In the genomic region with DNA sequence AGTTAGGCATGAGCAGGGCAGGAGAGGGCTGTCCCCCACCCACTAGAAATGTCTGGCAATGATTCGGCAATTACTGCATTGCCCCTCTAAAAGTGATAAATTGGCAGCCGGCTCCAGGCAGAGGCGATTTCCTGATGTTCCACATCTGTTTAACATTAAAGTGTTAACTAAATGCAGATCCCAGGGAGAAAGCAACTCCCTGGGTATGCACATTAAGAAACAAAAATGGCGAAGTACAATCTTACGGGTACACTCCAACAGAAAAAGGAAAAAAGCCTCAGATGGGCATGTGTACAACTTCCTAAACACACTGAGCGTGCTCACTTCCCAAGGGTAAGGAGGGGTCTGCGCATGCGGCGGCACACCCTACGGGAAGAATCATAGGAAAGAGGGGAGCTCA, we compare ENCODE assay signal across 23 cellular contexts.
DNase-seq lines count a peak whose midpoint lies in the region; ATAC-seq and TF ChIP-seq lines count a peak whose summit lies in the region.
"Had no signal": no experiment of that assay in that cellular context is flagged by ENCODE, and none has a peak within 500 bp of the region (broad histone marks: within the 10 kb centered on the region; RNA-seq: fewer than 3 reads in every experiment).

No MANE protein-coding gene starts in this region.

- no peak overlapping the region for H4K8ac ChIP-seq in mesenchymal stem cell (ENCODE audit: low read length)

- H3K23ac ChIP-seq in mesenchymal stem cell (ENCODE audit: low read length in 2 of 2) = no peak overlapping the region

- H3K36me3 ChIP-seq in SK-N-MC (ENCODE audit: insufficient read depth, low read length) = peaks cover 4% of the 10 kb centered on the region; the same call in 1 of the 2 replicates
- no peaks in the 10 kb centered on the region for H3K36me3 ChIP-seq in mesenchymal stem cell (ENCODE audit: control insufficient read depth in 1 of 2, insufficient read depth in 2 of 2, low read depth in 1 of 2, low read length in 2 of 2)
- H3K36me3 ChIP-seq in HAP-1 (replicated peaks) = no peaks in the 10 kb centered on the region
- H3K36me3 ChIP-seq in left lung = no peaks in the 10 kb centered on the region
- H3K36me3 ChIP-seq: MG63 had no signal

- H2AFZ ChIP-seq in mesenchymal stem cell (ENCODE audit: low read depth, low read length) = no peak overlapping the region

- H4K91ac ChIP-seq in mesenchymal stem cell (ENCODE audit: low read length) = peak overlapping the region; percentile 34

- peaks cover 4% of the 10 kb centered on the region for H3K9me3 Mint-ChIP-seq in type B pancreatic cell
- no peaks in the 10 kb centered on the region for H3K9me3 Mint-ChIP-seq in osteocyte (ENCODE audit: unreplicated experiment)
- H3K9me3 Mint-ChIP-seq: CD8-positive, alpha-beta T cell; H9 had no signal

- no peak overlapping the region for H2BK5ac ChIP-seq in mesenchymal stem cell (ENCODE audit: low read depth, low read length, poor library complexity, severe bottlenecking)

- H3K4me3 ChIP-seq in SK-N-MC (peak overlapping the region; percentile 73), mesenchymal stem cell (ENCODE audit: insufficient read depth in 1 of 2, low read depth in 1 of 2, low read length in 2 of 2) (peak overlapping the region in 1 of 2 experiments; percentile 57), HAP-1 (no peak overlapping the region), left lung (no peak overlapping the region)
- H3K4me3 ChIP-seq: A549, GM12878, MG63 had no signal

- H3K27ac Mint-ChIP-seq in type B pancreatic cell = peak overlapping the region; percentile 57
- no peak overlapping the region for H3K27ac Mint-ChIP-seq in osteocyte (ENCODE audit: unreplicated experiment)
- H3K27ac Mint-ChIP-seq: B cell; CD8-positive, alpha-beta T cell had no signal

- H3K18ac ChIP-seq in mesenchymal stem cell (ENCODE audit: low read depth in 1 of 2, low read length in 2 of 2) = no peak overlapping the region

- H3K4me3 Mint-ChIP-seq in type B pancreatic cell (peak overlapping the region; percentile 39), osteocyte (ENCODE audit: unreplicated experiment) (no peak overlapping the region)
- H3K4me3 Mint-ChIP-seq: B cell; CD8-positive, alpha-beta T cell; H9 had no signal

- TF ChIP-seq CTCF in type B pancreatic cell (conservative IDR thresholded peaks at IDR 0.05) (no peak), left lung (IDR thresholded peaks at IDR 0.05) (no peak), osteocyte (IDR thresholded peaks at IDR 0.05) (no peak)

- peaks cover 26% of the 10 kb centered on the region for H3K4me1 Mint-ChIP-seq in type B pancreatic cell (ENCODE audit: unreplicated experiment)
- H3K4me1 Mint-ChIP-seq in osteocyte (ENCODE audit: unreplicated experiment) = peaks cover 11% of the 10 kb centered on the region
- H3K4me1 Mint-ChIP-seq: B cell had no signal

- H3K4me2 ChIP-seq in mesenchymal stem cell (ENCODE audit: low read length, poor library complexity, severe bottlenecking) = no peak overlapping the region
- H3K4me2 ChIP-seq: A549 had no signal

- WGBS in mesenchymal stem cell = 95% methylated on average over 10 of the region's 10 CpGs

- H3K27me3 ChIP-seq in mesenchymal stem cell (ENCODE audit: control insufficient read depth in 1 of 2, insufficient read depth in 1 of 2, low read length in 2 of 2) = no peaks in the 10 kb centered on the region
- H3K27me3 ChIP-seq in HAP-1 (ENCODE audit: low read depth) = no peaks in the 10 kb centered on the region; the same call in 1 of the 2 replicates
- no peaks in the 10 kb centered on the region for H3K27me3 ChIP-seq in left lung
- H3K27me3 ChIP-seq: MG63 had no signal

- intact Hi-C loops in left lung (cut with DNase I) = no loop called here

- H3K27ac ChIP-seq in SK-N-MC = peak overlapping the region; percentile 97
- H3K27ac ChIP-seq in mesenchymal stem cell (ENCODE audit: low read length, poor library complexity, severe bottlenecking) = no peak overlapping the region
- H3K27ac ChIP-seq in left lung = no peak overlapping the region
- H3K27ac ChIP-seq: A549, C4-2B had no signal

- H3K9ac ChIP-seq in SK-N-MC (ENCODE audit: insufficient read length) = peak overlapping the region; percentile 60
- H3K9ac ChIP-seq in mesenchymal stem cell (ENCODE audit: low read length) = no peak overlapping the region

- DNase-seq in SK-N-MC (ENCODE audit: low read depth, low spot score) (peak; percentile 63), fibroblast of gingiva (ENCODE audit: low read depth) (peak; percentile 24), mesenchymal stem cell (no peak), type B pancreatic cell (ENCODE audit: extremely low spot score, unreplicated experiment) (no peak), HAP-1 (ENCODE audit: low spot score in 2 of 2) (no peak), left lung (no peak), osteocyte (ENCODE audit: extremely low spot score, unreplicated experiment) (no peak)
- DNase-seq: Caco-2; CD8-positive, alpha-beta T cell; GDM1; H9; IMR-90; KG1; MG63; NCI-H2029; NCI-H446; NCI-H524 treated with DMSO at 0.1 percent for 48 hours; NCI-H774; SIG-M5 had no signal

- no peak overlapping the region for H2BK15ac ChIP-seq in mesenchymal stem cell (ENCODE audit: low read depth, poor library complexity, severe bottlenecking)

- H3K9me3 ChIP-seq in SK-N-MC (ENCODE audit: low read depth, low read length) (no peaks in the 10 kb centered on the region; the same call in 1 of the 2 replicates), mesenchymal stem cell (ENCODE audit: control insufficient read depth, low read length) (no peaks in the 10 kb centered on the region), HAP-1 (no peaks in the 10 kb centered on the region), left lung (no peaks in the 10 kb centered on the region)
- H3K9me3 ChIP-seq: A549, Caco-2 had no signal

- no peaks in the 10 kb centered on the region for H3K36me3 Mint-ChIP-seq in type B pancreatic cell
- no peaks in the 10 kb centered on the region for H3K36me3 Mint-ChIP-seq in osteocyte (ENCODE audit: unreplicated experiment)
- H3K36me3 Mint-ChIP-seq: CD8-positive, alpha-beta T cell had no signal

- H3K79me1 ChIP-seq in mesenchymal stem cell (replicated peaks; ENCODE audit: low read length, poor library complexity, severe bottlenecking) = no peaks in the 10 kb centered on the region

- H3K27me3 Mint-ChIP-seq in type B pancreatic cell (peaks cover 5% of the 10 kb centered on the region), osteocyte (ENCODE audit: unreplicated experiment) (no peaks in the 10 kb centered on the region)

- H3K4me1 ChIP-seq in mesenchymal stem cell (ENCODE audit: control insufficient read depth, insufficient read depth, low read depth, low read length) (no peaks in the 10 kb centered on the region), HAP-1 (no peaks in the 10 kb centered on the region), left lung (no peaks in the 10 kb centered on the region)
- H3K4me1 ChIP-seq: A549, Caco-2 had no signal

- H2BK120ac ChIP-seq in mesenchymal stem cell (ENCODE audit: low read depth, low read length) = no peak overlapping the region

- no peak overlapping the region for H2BK12ac ChIP-seq in mesenchymal stem cell (ENCODE audit: low read length in 2 of 2)

- ATAC-seq in left lung = no peak
- ATAC-seq: A549; CD8-positive, alpha-beta T cell; GM12878 had no signal

- H3K14ac ChIP-seq in mesenchymal stem cell (ENCODE audit: low read length in 2 of 2) = no peak overlapping the region

- in situ Hi-C loops in HAP-1 (cut with MboI; ENCODE audit: low sequenced_read_pairs) = no loop called here

- peak overlapping the region; percentile 84 for H2AK5ac ChIP-seq in mesenchymal stem cell (ENCODE audit: low read length, severe bottlenecking)

- H3K4ac ChIP-seq in mesenchymal stem cell (ENCODE audit: low read depth in 1 of 2, low read length in 2 of 2) = no peak overlapping the region

Comparison
In these comparisons a context has a peak if more than half of its experiments do, and no peak if none do; other contexts are left out.
1. DNase-seq: peak in SK-N-MC (single experiment) and fibroblast of gingiva (single experiment); none in mesenchymal stem cell (single experiment), type B pancreatic cell (single experiment), HAP-1 (0 of 2), left lung (0 of 2) and osteocyte (single experiment).